10 cellular contexts compared by ENCODE assay signal in the genomic region with DNA sequence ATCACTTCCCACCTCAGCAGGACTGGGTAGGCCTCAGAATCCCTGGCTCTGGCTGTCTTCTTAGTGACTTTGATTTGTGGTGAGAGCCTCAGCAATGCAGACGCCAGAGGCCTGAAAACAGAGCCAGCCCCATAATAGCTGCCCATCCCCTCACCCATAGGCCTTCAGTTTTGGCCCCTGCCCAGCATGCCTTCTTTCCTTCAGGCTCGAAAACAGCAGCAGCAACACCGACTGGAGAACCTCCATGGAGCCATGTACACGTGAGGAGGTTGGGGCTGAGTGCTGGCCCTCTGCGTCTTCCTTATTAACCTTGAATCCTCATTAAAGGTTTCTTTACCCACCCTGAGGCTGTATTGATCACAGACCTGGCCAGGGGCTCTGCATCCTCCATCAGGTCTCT. TPM values are rescaled to one million over a fixed set of nuclear protein-coding genes. Genes with fewer than 3 reads are reported as not detected.
A peak's percentile ranks its signal among the peaks of the same experiment; 100 is the strongest.
DNase-seq lines count a peak whose midpoint lies in the region; ATAC-seq and TF ChIP-seq lines count a peak whose summit lies in the region.
"Had no signal": no experiment of that assay in that cellular context is flagged by ENCODE, and none has a peak within 500 bp of the region (broad histone marks: within the 10 kb centered on the region; RNA-seq: fewer than 3 reads in every experiment).

No MANE protein-coding gene starts in this region.

- H2BK120ac ChIP-seq in mesenchymal stem cell (ENCODE audit: low read depth, low read length) = no peak overlapping the region

- 68 to 77% (median 71%) methylated on average over 5 of the region's 5 CpGs for WGBS in heart left ventricle, 4 donors
- WGBS in mesenchymal stem cell = 83% methylated on average over 5 of the region's 5 CpGs
- 80% methylated on average over 5 of the region's 5 CpGs for WGBS in prostate gland

- CTCF ChIA-PET in activated CD8-positive, alpha-beta T cell treated with anti-CD3 and anti-CD28 coated beads, Interleukin-2, amount 10 ng/mL, durations not matched to agents 7 days and 5 days (lab: Charles Lee) = interaction anchor here (1.7 to 2.7 kb wide), 2 partner anchors 40 to 45 kb away, joined by 7 to 8 read pairs; no protein-coding TSS in a partner anchor

- DNase-seq in cardiac muscle cell (ENCODE audit: low read depth in 1 of 2, low spot score in 1 of 2) = no peak
- no peak for DNase-seq in heart left ventricle
- no peak for DNase-seq in activated CD8-positive, alpha-beta T cell treated with anti-CD3 and anti-CD28 coated beads, Interleukin-2, amount 10 ng/mL, durations not matched to agents 7 days and 5 days
- no peak for DNase-seq in mesenchymal stem cell
- DNase-seq in sciatic nerve (ENCODE audit: low spot score) = no peak
- DNase-seq in NCI-H187 treated with DMSO at 0.1 percent for 48 hours (lab: John Stamatoyannopoulos, UW) = no peak
- DNase-seq in prostate gland (ENCODE audit: low spot score) = no peak
- DNase-seq: NCI-H1048, RPMI8226 had no signal

- TF ChIP-seq POLR2A in heart left ventricle (IDR thresholded peaks at IDR 0.05) (no peak), prostate gland (IDR thresholded peaks at IDR 0.05) (no peak)

- no peaks in the 10 kb centered on the region for H3K27me3 Mint-ChIP-seq in activated CD8-positive, alpha-beta T cell treated with anti-CD3 and anti-CD28 coated beads, Interleukin-2, amount 10 ng/mL, durations not matched to agents 7 days and 5 days (ENCODE audit: low read depth)

- no peak overlapping the region for H2BK5ac ChIP-seq in mesenchymal stem cell (ENCODE audit: low read depth, low read length, poor library complexity, severe bottlenecking)

- H2AK5ac ChIP-seq in mesenchymal stem cell (ENCODE audit: low read length, severe bottlenecking) = no peak overlapping the region

- H3K27ac ChIP-seq in cardiac muscle cell (peak overlapping the region; percentile 33), heart left ventricle (no peak overlapping the region), mesenchymal stem cell (ENCODE audit: low read length, poor library complexity, severe bottlenecking) (no peak overlapping the region), subcutaneous abdominal adipose tissue (ENCODE audit: low read depth, low read length) (no peak overlapping the region), prostate gland (peak overlapping the region in 1 of 2 donors; percentile 93)

- H3K18ac ChIP-seq in mesenchymal stem cell (ENCODE audit: low read depth in 1 of 2, low read length in 2 of 2) = no peak overlapping the region

- ATAC-seq in heart left ventricle = no peak
- ATAC-seq in activated CD8-positive, alpha-beta T cell treated with anti-CD3 and anti-CD28 coated beads, Interleukin-2, amount 10 ng/mL, durations not matched to agents 7 days and 5 days = no peak
- no peak for ATAC-seq in sciatic nerve

- H3K27ac Mint-ChIP-seq in activated CD8-positive, alpha-beta T cell treated with anti-CD3 and anti-CD28 coated beads, Interleukin-2, amount 10 ng/mL, durations not matched to agents 7 days and 5 days = peak overlapping the region; percentile 97

- no peak overlapping the region for H2BK15ac ChIP-seq in mesenchymal stem cell (ENCODE audit: low read depth, poor library complexity, severe bottlenecking)

- intact Hi-C loops in heart left ventricle (cut with DNase I) (no loop called here), sciatic nerve (cut with DNase I) (no loop called here), prostate gland (cut with DNase I) (loop anchor here (5.0 kb wide), 1 partner anchor 35 kb away; the partner anchor contains the start of gene GGCX)

- no peaks in the 10 kb centered on the region for H3K9me3 Mint-ChIP-seq in activated CD8-positive, alpha-beta T cell treated with anti-CD3 and anti-CD28 coated beads, Interleukin-2, amount 10 ng/mL, durations not matched to agents 7 days and 5 days (ENCODE audit: insufficient read depth)

- H3K4me3 ChIP-seq in cardiac muscle cell = no peak overlapping the region
- H3K4me3 ChIP-seq in heart left ventricle = no peak overlapping the region
- peak overlapping the region in 1 of 2 experiments; percentile 92 for H3K4me3 ChIP-seq in mesenchymal stem cell (ENCODE audit: insufficient read depth in 1 of 2, low read depth in 1 of 2, low read length in 2 of 2)
- peak overlapping the region in 1 of 5 donors; percentile 80 for H3K4me3 ChIP-seq in subcutaneous abdominal adipose tissue (ENCODE audit: low read depth in 1 of 5, low read length in 5 of 5)
- H3K4me3 ChIP-seq in prostate gland = no peak overlapping the region

- H3K9ac ChIP-seq in mesenchymal stem cell (ENCODE audit: low read length) (peak overlapping the region; percentile 94), subcutaneous abdominal adipose tissue (ENCODE audit: low read length in 5 of 5) (peak overlapping the region in 3 of 5 donors; percentile 27 to 88 (median 87))

- POLR2A ChIA-PET in activated CD8-positive, alpha-beta T cell treated with anti-CD3 and anti-CD28 coated beads, Interleukin-2, amount 10 ng/mL, durations not matched to agents 7 days and 5 days (lab: Charles Lee) = interaction anchor here (0.6 to 4.6 kb wide), 4 partner anchors 9 to 15 kb away, joined by 3 to 28 read pairs (median 18); partner anchors contain the start of genes C2orf68 and VAMP5

- no peaks in the 10 kb centered on the region for H3K27me3 ChIP-seq in cardiac muscle cell
- no peaks in the 10 kb centered on the region for H3K27me3 ChIP-seq in heart left ventricle
- H3K27me3 ChIP-seq in mesenchymal stem cell (ENCODE audit: control insufficient read depth in 1 of 2, insufficient read depth in 1 of 2, low read length in 2 of 2) = no peaks in the 10 kb centered on the region
- no peaks in the 10 kb centered on the region for H3K27me3 ChIP-seq in subcutaneous abdominal adipose tissue (ENCODE audit: control insufficient read depth in 5 of 5, insufficient read depth in 4 of 5, low read length in 5 of 5)
- H3K27me3 ChIP-seq in prostate gland (replicated peaks; ENCODE audit: insufficient read depth) = no peaks in the 10 kb centered on the region

- no peak overlapping the region for H3K23ac ChIP-seq in mesenchymal stem cell (ENCODE audit: low read length in 2 of 2)

- TF ChIP-seq CTCF in cardiac muscle cell (IDR thresholded peaks at IDR 0.05; ENCODE audit: low read depth, low read length) (no peak), heart left ventricle (IDR thresholded peaks at IDR 0.05) (no peak), prostate gland (IDR thresholded peaks at IDR 0.05) (no peak)

- no peak overlapping the region for H2BK12ac ChIP-seq in mesenchymal stem cell (ENCODE audit: low read length in 2 of 2)

- H3K9me3 ChIP-seq in cardiac muscle cell (ENCODE audit: low read depth) (no peaks in the 10 kb centered on the region), heart left ventricle (no peaks in the 10 kb centered on the region), mesenchymal stem cell (ENCODE audit: control insufficient read depth, low read length) (no peaks in the 10 kb centered on the region), subcutaneous abdominal adipose tissue (ENCODE audit: control insufficient read depth in 5 of 5, low read length in 5 of 5) (no peaks in the 10 kb centered on the region), prostate gland (no peaks in the 10 kb centered on the region)

- H3K36me3 ChIP-seq in cardiac muscle cell (no peaks in the 10 kb centered on the region), heart left ventricle (peaks cover 0 to 53% (median 33%) of the 10 kb centered on the region in 9 donors), mesenchymal stem cell (ENCODE audit: control insufficient read depth in 1 of 2, insufficient read depth in 2 of 2, low read depth in 1 of 2, low read length in 2 of 2) (peaks cover 48 to 50% of the 10 kb centered on the region in 2 experiments), subcutaneous abdominal adipose tissue (ENCODE audit: control insufficient read depth in 5 of 5, insufficient read depth in 5 of 5, low read length in 5 of 5) (peaks cover 0 to 46% (median 35%) of the 10 kb centered on the region in 5 donors), prostate gland (no peaks in the 10 kb centered on the region)

- peaks cover 40% of the 10 kb centered on the region for H3K79me1 ChIP-seq in mesenchymal stem cell (replicated peaks; ENCODE audit: low read length, poor library complexity, severe bottlenecking)

- peaks cover 41% of the 10 kb centered on the region for H3K4me1 Mint-ChIP-seq in activated CD8-positive, alpha-beta T cell treated with anti-CD3 and anti-CD28 coated beads, Interleukin-2, amount 10 ng/mL, durations not matched to agents 7 days and 5 days (ENCODE audit: low read depth)

- H3K4me3 Mint-ChIP-seq in activated CD8-positive, alpha-beta T cell treated with anti-CD3 and anti-CD28 coated beads, Interleukin-2, amount 10 ng/mL, durations not matched to agents 7 days and 5 days = peak overlapping the region; percentile 100

- no peak overlapping the region for H3K4ac ChIP-seq in mesenchymal stem cell (ENCODE audit: low read depth in 1 of 2, low read length in 2 of 2)

- H4K8ac ChIP-seq in mesenchymal stem cell (ENCODE audit: low read length) = no peak overlapping the region

- no peak overlapping the region for H2AFZ ChIP-seq in mesenchymal stem cell (ENCODE audit: low read depth, low read length)

- no peak overlapping the region for H3K4me2 ChIP-seq in mesenchymal stem cell (ENCODE audit: low read length, poor library complexity, severe bottlenecking)

- peaks cover 31% of the 10 kb centered on the region for H3K36me3 Mint-ChIP-seq in activated CD8-positive, alpha-beta T cell treated with anti-CD3 and anti-CD28 coated beads, Interleukin-2, amount 10 ng/mL, durations not matched to agents 7 days and 5 days (ENCODE audit: low read depth)

- H4K91ac ChIP-seq in mesenchymal stem cell (ENCODE audit: low read length) = no peak overlapping the region

- peaks cover 16% of the 10 kb centered on the region for H3K4me1 ChIP-seq in cardiac muscle cell (ENCODE audit: low read depth)
- H3K4me1 ChIP-seq in heart left ventricle = peaks cover 0 to 51% (median 31%) of the 10 kb centered on the region in 12 donors
- peaks cover 33% of the 10 kb centered on the region for H3K4me1 ChIP-seq in mesenchymal stem cell (ENCODE audit: control insufficient read depth, insufficient read depth, low read depth, low read length)
- H3K4me1 ChIP-seq in subcutaneous abdominal adipose tissue (ENCODE audit: control insufficient read depth in 5 of 5, insufficient read depth in 5 of 5, low read length in 5 of 5) = peaks cover 7 to 49% (median 47%) of the 10 kb centered on the region in 5 donors
- peaks cover 12% of the 10 kb centered on the region for H3K4me1 ChIP-seq in prostate gland (replicated peaks)

- H3K14ac ChIP-seq in mesenchymal stem cell (ENCODE audit: low read length in 2 of 2) = no peak overlapping the region

RNA-seq across cellular contexts. Expression of gene RNF181, which starts 1.7 kb away (rescaled TPM):
- total RNA-seq in cardiac muscle cell (152 and 241 TPM in 2 replicates), heart left ventricle (100 to 1,000 TPM in 4 of 9 donors, 10 to 100 TPM in 5; 77.7 to 208 (median 92.0) TPM), sciatic nerve (71.2 TPM), prostate gland (100 to 1,000 TPM; 161 to 201 TPM)
- polyA plus RNA-seq in cardiac muscle cell (276 and 328 TPM in 2 replicates), heart left ventricle (100 to 1,000 TPM; 165 to 235 TPM)
- 100 to 1,000 TPM in 1 of 2 experiments, 10 to 100 TPM in 1; 91.0 to 104 TPM for total RNA-seq in activated CD8-positive, alpha-beta T cell treated with anti-CD3 and anti-CD28 coated beads, Interleukin-2, amount 10 ng/mL, durations not matched to agents 7 days and 5 days
- 229 TPM for polyA plus RNA-seq in mesenchymal stem cell (2013, experiment 1 of 2)
- polyA plus RNA-seq in mesenchymal stem cell (2013, experiment 2 of 2) = 235 TPM

RNA-seq across cellular contexts. Expression of gene TMEM150A, which starts 5.3 kb away (rescaled TPM):
- 14.2 and 18.9 TPM in 2 replicates for total RNA-seq in cardiac muscle cell
- polyA plus RNA-seq in cardiac muscle cell = 31.8 and 34.0 TPM in 2 replicates
- 10 to 100 TPM in 5 of 9 donors, 1 to 10 TPM in 4; 6.4 to 20.8 (median 11.5) TPM for total RNA-seq in heart left ventricle
- 10 to 100 TPM; 10.5 to 14.1 TPM for polyA plus RNA-seq in heart left ventricle
- total RNA-seq in activated CD8-positive, alpha-beta T cell treated with anti-CD3 and anti-CD28 coated beads, Interleukin-2, amount 10 ng/mL, durations not matched to agents 7 days and 5 days = 1 to 10 TPM; 1.7 to 1.9 TPM
- 25.0 TPM for polyA plus RNA-seq in mesenchymal stem cell (2013, experiment 1 of 2)
- polyA plus RNA-seq in mesenchymal stem cell (2013, experiment 2 of 2) = 23.9 TPM
- 15.8 TPM for total RNA-seq in sciatic nerve
- 10 to 100 TPM; 17.4 to 32.3 TPM for total RNA-seq in prostate gland

RNA-seq across cellular contexts. Expression of gene VAMP5, which starts 13.0 kb away (rescaled TPM):
- total RNA-seq in cardiac muscle cell (6.7 and 7.7 TPM in 2 replicates), heart left ventricle (100 to 1,000 TPM in 1 of 9 donors, 10 to 100 TPM in 8; 21.0 to 186 (median 36.6) TPM), sciatic nerve (71.2 TPM), prostate gland (10 to 100 TPM in 1 of 2 donors, 1 to 10 TPM in 1; 8.4 to 27.0 TPM)
- polyA plus RNA-seq in cardiac muscle cell (19.1 and 28.1 TPM in 2 replicates), heart left ventricle (10 to 100 TPM; 65.4 to 81.9 TPM)
- total RNA-seq in activated CD8-positive, alpha-beta T cell treated with anti-CD3 and anti-CD28 coated beads, Interleukin-2, amount 10 ng/mL, durations not matched to agents 7 days and 5 days = 10 to 100 TPM; 72.0 to 74.4 TPM
- polyA plus RNA-seq in mesenchymal stem cell (2013, experiment 1 of 2) = 23.5 TPM
- polyA plus RNA-seq in mesenchymal stem cell (2013, experiment 2 of 2) = 25.7 TPM

RNA-seq across cellular contexts. Expression of gene C2orf68, which starts 14.6 kb away (rescaled TPM):
- total RNA-seq in cardiac muscle cell (32.6 and 35.5 TPM in 2 replicates), heart left ventricle (10 to 100 TPM; 12.0 to 38.2 (median 29.1) TPM), sciatic nerve (41.6 TPM), prostate gland (10 to 100 TPM; 16.1 to 26.1 TPM)
- polyA plus RNA-seq in cardiac muscle cell (37.4 and 52.0 TPM in 2 replicates), heart left ventricle (10 to 100 TPM; 14.3 to 37.3 TPM)
- total RNA-seq in activated CD8-positive, alpha-beta T cell treated with anti-CD3 and anti-CD28 coated beads, Interleukin-2, amount 10 ng/mL, durations not matched to agents 7 days and 5 days = 10 to 100 TPM; 38.9 to 43.4 TPM
- 15.8 TPM for polyA plus RNA-seq in mesenchymal stem cell (2013, experiment 1 of 2)
- polyA plus RNA-seq in mesenchymal stem cell (2013, experiment 2 of 2) = 16.0 TPM

RNA-seq across cellular contexts. Expression of gene USP39, which starts 18.7 kb away (rescaled TPM):
- 110 and 187 TPM in 2 replicates for total RNA-seq in cardiac muscle cell
- polyA plus RNA-seq in cardiac muscle cell = 56.0 and 56.6 TPM in 2 replicates
- 10 to 100 TPM; 26.0 to 55.6 (median 30.5) TPM for total RNA-seq in heart left ventricle
- 10 to 100 TPM; 24.3 to 47.1 TPM for polyA plus RNA-seq in heart left ventricle
- total RNA-seq in activated CD8-positive, alpha-beta T cell treated with anti-CD3 and anti-CD28 coated beads, Interleukin-2, amount 10 ng/mL, durations not matched to agents 7 days and 5 days = 10 to 100 TPM; 81.3 to 82.4 TPM
- 44.6 TPM for polyA plus RNA-seq in mesenchymal stem cell (2013, experiment 1 of 2)
- 44.0 TPM for polyA plus RNA-seq in mesenchymal stem cell (2013, experiment 2 of 2)
- total RNA-seq in sciatic nerve = 34.2 TPM
- 10 to 100 TPM; 60.8 to 99.1 TPM for total RNA-seq in prostate gland
